1 cellular context compared by ENCODE assay signal in the genomic region with DNA sequence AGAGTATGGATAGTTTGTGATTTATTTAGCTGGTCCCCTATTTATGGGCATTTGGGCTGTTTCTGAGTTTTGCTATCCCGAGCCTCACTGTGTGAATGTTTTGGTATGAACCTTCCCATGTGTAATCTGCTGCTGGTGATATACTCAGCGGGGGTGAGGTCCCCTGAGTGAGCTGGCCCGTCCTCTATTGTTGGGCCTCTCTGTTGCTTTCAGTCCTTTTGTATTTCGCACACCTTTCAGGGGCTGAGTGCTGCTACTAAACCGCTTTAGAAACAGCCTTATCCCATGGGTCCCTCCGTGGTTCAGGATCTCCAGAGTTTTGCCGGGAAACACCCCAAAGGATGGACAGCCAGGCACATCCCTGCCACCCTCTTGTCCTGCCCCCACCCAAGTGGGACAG.
TF ChIP-seq lines count a peak whose summit lies in the region.

No MANE protein-coding gene starts in this region.

TF ChIP-seq in H1, 55 proteins besides CTCF, POLR2A, EP300 and RAD21:
- TF ChIP-seq, protein P1, sequence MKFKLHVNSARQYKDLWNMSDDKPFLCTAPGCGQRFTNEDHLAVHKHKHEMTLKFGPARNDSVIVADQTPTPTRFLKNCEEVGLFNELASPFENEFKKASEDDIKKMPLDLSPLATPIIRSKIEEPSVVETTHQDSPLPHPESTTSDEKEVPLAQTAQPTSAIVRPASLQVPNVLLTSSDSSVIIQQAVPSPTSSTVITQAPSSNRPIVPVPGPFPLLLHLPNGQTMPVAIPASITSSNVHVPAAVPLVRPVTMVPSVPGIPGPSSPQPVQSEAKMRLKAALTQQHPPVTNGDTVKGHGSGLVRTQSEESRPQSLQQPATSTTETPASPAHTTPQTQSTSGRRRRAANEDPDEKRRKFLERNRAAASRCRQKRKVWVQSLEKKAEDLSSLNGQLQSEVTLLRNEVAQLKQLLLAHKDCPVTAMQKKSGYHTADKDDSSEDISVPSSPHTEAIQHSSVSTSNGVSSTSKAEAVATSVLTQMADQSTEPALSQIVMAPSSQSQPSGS (IDR thresholded peaks at IDR 0.05; ENCODE audit: low read length), result no peak
- TF ChIP-seq NANOG (IDR thresholded peaks at IDR 0.05; ENCODE audit: insufficient read depth, low read depth, low read length, poor library complexity, severe bottlenecking) (no peak), MAFK (IDR thresholded peaks at IDR 0.05; ENCODE audit: low read depth, low read length) (no peak), CBX5 (IDR thresholded peaks at IDR 0.05; ENCODE audit: low read depth, low read length) (no peak), PHF8 (conservative IDR thresholded peaks at IDR 0.05; ENCODE audit: low read depth, low read length) (no peak), POU5F1 (IDR thresholded peaks at IDR 0.05; ENCODE audit: low read depth, low read length) (no peak), CHD1 (IDR thresholded peaks at IDR 0.05; ENCODE audit: low read depth, low read length) (no peak), CBX8 (IDR thresholded peaks at IDR 0.05; ENCODE audit: borderline replicate concordance, low read depth, low read length) (no peak), SIRT6 (IDR thresholded peaks at IDR 0.05; ENCODE audit: low read length) (no peak), SAP30 (IDR thresholded peaks at IDR 0.05; ENCODE audit: insufficient read depth, insufficient replicate concordance, low read length) (no peak), BCL11A (IDR thresholded peaks at IDR 0.05; ENCODE audit: low read depth in 2 of 2, low read length in 2 of 2) (no peak), SIX5 (IDR thresholded peaks at IDR 0.05; ENCODE audit: low read depth, low read length) (no peak), TBP (IDR thresholded peaks at IDR 0.05; ENCODE audit: low read depth, low read length) (no peak)
- TF ChIP-seq, protein P2, sequence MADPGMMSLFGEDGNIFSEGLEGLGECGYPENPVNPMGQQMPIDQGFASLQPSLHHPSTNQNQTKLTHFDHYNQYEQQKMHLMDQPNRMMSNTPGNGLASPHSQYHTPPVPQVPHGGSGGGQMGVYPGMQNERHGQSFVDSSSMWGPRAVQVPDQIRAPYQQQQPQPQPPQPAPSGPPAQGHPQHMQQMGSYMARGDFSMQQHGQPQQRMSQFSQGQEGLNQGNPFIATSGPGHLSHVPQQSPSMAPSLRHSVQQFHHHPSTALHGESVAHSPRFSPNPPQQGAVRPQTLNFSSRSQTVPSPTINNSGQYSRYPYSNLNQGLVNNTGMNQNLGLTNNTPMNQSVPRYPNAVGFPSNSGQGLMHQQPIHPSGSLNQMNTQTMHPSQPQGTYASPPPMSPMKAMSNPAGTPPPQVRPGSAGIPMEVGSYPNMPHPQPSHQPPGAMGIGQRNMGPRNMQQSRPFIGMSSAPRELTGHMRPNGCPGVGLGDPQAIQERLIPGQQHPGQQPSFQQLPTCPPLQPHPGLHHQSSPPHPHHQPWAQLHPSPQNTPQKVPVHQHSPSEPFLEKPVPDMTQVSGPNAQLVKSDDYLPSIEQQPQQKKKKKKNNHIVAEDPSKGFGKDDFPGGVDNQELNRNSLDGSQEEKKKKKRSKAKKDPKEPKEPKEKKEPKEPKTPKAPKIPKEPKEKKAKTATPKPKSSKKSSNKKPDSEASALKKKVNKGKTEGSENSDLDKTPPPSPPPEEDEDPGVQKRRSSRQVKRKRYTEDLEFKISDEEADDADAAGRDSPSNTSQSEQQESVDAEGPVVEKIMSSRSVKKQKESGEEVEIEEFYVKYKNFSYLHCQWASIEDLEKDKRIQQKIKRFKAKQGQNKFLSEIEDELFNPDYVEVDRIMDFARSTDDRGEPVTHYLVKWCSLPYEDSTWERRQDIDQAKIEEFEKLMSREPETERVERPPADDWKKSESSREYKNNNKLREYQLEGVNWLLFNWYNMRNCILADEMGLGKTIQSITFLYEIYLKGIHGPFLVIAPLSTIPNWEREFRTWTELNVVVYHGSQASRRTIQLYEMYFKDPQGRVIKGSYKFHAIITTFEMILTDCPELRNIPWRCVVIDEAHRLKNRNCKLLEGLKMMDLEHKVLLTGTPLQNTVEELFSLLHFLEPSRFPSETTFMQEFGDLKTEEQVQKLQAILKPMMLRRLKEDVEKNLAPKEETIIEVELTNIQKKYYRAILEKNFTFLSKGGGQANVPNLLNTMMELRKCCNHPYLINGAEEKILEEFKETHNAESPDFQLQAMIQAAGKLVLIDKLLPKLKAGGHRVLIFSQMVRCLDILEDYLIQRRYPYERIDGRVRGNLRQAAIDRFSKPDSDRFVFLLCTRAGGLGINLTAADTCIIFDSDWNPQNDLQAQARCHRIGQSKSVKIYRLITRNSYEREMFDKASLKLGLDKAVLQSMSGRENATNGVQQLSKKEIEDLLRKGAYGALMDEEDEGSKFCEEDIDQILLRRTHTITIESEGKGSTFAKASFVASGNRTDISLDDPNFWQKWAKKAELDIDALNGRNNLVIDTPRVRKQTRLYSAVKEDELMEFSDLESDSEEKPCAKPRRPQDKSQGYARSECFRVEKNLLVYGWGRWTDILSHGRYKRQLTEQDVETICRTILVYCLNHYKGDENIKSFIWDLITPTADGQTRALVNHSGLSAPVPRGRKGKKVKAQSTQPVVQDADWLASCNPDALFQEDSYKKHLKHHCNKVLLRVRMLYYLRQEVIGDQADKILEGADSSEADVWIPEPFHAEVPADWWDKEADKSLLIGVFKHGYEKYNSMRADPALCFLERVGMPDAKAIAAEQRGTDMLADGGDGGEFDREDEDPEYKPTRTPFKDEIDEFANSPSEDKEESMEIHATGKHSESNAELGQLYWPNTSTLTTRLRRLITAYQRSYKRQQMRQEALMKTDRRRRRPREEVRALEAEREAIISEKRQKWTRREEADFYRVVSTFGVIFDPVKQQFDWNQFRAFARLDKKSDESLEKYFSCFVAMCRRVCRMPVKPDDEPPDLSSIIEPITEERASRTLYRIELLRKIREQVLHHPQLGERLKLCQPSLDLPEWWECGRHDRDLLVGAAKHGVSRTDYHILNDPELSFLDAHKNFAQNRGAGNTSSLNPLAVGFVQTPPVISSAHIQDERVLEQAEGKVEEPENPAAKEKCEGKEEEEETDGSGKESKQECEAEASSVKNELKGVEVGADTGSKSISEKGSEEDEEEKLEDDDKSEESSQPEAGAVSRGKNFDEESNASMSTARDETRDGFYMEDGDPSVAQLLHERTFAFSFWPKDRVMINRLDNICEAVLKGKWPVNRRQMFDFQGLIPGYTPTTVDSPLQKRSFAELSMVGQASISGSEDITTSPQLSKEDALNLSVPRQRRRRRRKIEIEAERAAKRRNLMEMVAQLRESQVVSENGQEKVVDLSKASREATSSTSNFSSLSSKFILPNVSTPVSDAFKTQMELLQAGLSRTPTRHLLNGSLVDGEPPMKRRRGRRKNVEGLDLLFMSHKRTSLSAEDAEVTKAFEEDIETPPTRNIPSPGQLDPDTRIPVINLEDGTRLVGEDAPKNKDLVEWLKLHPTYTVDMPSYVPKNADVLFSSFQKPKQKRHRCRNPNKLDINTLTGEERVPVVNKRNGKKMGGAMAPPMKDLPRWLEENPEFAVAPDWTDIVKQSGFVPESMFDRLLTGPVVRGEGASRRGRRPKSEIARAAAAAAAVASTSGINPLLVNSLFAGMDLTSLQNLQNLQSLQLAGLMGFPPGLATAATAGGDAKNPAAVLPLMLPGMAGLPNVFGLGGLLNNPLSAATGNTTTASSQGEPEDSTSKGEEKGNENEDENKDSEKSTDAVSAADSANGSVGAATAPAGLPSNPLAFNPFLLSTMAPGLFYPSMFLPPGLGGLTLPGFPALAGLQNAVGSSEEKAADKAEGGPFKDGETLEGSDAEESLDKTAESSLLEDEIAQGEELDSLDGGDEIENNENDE (IDR thresholded peaks at IDR 0.05; ENCODE audit: insufficient replicate concordance, low read length), result no peak
